ENCODE assay signal across 12 cellular contexts in genomic region chr22:29032014-29032475, GRCh38. TPM values are rescaled to one million over a fixed set of nuclear protein-coding genes. Genes with fewer than 3 reads are reported as not detected.
DNase-seq lines count a peak whose midpoint lies in the region; ATAC-seq and TF ChIP-seq lines count a peak whose summit lies in the region.
"Had no signal": no experiment of that assay in that cellular context is flagged by ENCODE, and none has a peak within 500 bp of the region (broad histone marks: within the 10 kb centered on the region; RNA-seq: fewer than 3 reads in every experiment).

No MANE protein-coding gene starts in this region.

- peaks cover 17% of the 10 kb centered on the region for H3K4me1 Mint-ChIP-seq in activated naive CD4-positive, alpha-beta T cell treated with anti-CD3 and anti-CD28 coated beads for 36 hours (ENCODE audit: low read depth)

- H3K9me3 ChIP-seq in BLaER1 (no peaks in the 10 kb centered on the region), SJSA1 (replicated peaks) (no peaks in the 10 kb centered on the region), parathyroid adenoma (ENCODE audit: control insufficient read depth, low read length) (no peaks in the 10 kb centered on the region)

- H3K4me2 ChIP-seq in BLaER1 (peak overlapping the region; percentile 77), parathyroid adenoma (ENCODE audit: low read length) (peak overlapping the region; percentile 13)

- H3K27ac ChIP-seq in BLaER1 (no peak overlapping the region), SJSA1 (peak overlapping the region; percentile 95), parathyroid adenoma (no peak overlapping the region)

- CTCF ChIA-PET in activated naive CD4-positive, alpha-beta T cell treated with anti-CD3 and anti-CD28 coated beads for 36 hours (lab: Charles Lee): interaction anchor here (0.7 to 1.4 kb wide), 2 partner anchors 8 to 214 kb away, joined by 3 read pairs; no protein-coding TSS in a partner anchor

- H3K4me1 ChIP-seq in BLaER1: peaks cover 23% of the 10 kb centered on the region
- H3K4me1 ChIP-seq in SJSA1 (replicated peaks): peaks cover 31% of the 10 kb centered on the region
- H3K4me1 ChIP-seq in parathyroid adenoma: peaks cover 2% of the 10 kb centered on the region

- H2AFZ ChIP-seq in parathyroid adenoma: no peak overlapping the region

- H3K27ac Mint-ChIP-seq in activated naive CD4-positive, alpha-beta T cell treated with anti-CD3 and anti-CD28 coated beads for 36 hours: no peak overlapping the region
- H3K27ac Mint-ChIP-seq: activated CD8-positive, alpha-beta memory T cell treated with anti-CD3 and anti-CD28 coated beads, Interleukin-2, amount 10 ng/mL, durations not matched to agents 7 days and 5 days had no signal

- ATAC-seq in GM21717 (IDR thresholded peaks at IDR 0.05; ENCODE audit: unreplicated experiment): no peak
- ATAC-seq: activated CD8-positive, alpha-beta memory T cell treated with anti-CD3 and anti-CD28 coated beads, Interleukin-2, amount 10 ng/mL, durations not matched to agents 7 days and 5 days had no signal

- TF ChIP-seq CTCF in fibroblast of villous mesenchyme (IDR thresholded peaks at IDR 0.05; ENCODE audit: insufficient read depth, low read depth, low read length) (peak; percentile 4), parathyroid adenoma (IDR thresholded peaks at IDR 0.05) (no peak)

- H3K27me3 ChIP-seq in BLaER1 (peaks cover 36% of the 10 kb centered on the region), SJSA1 (replicated peaks) (no peaks in the 10 kb centered on the region), parathyroid adenoma (ENCODE audit: control insufficient read depth, insufficient read depth, low read length) (no peaks in the 10 kb centered on the region)

- peaks cover 85% of the 10 kb centered on the region for H4K20me1 ChIP-seq in BLaER1

- no peaks in the 10 kb centered on the region for H3K9me3 Mint-ChIP-seq in activated naive CD4-positive, alpha-beta T cell treated with anti-CD3 and anti-CD28 coated beads for 36 hours
- H3K9me3 Mint-ChIP-seq: natural killer cell had no signal

- H3K4me3 Mint-ChIP-seq in activated naive CD4-positive, alpha-beta T cell treated with anti-CD3 and anti-CD28 coated beads for 36 hours: no peak overlapping the region
- H3K4me3 Mint-ChIP-seq: activated CD8-positive, alpha-beta memory T cell treated with anti-CD3 and anti-CD28 coated beads, Interleukin-2, amount 10 ng/mL, durations not matched to agents 7 days and 5 days had no signal

- no peak overlapping the region for H3K9ac ChIP-seq in BLaER1
- H3K9ac ChIP-seq in parathyroid adenoma: no peak overlapping the region

- no peak for DNase-seq in SJSA1 (ENCODE audit: low read depth in 1 of 2, low spot score in 2 of 2)
- DNase-seq in fibroblast of villous mesenchyme (ENCODE audit: low read depth): no peak
- DNase-seq in SIG-M5 treated with dmso at 0.1 percent for 504 hours (lab: John Stamatoyannopoulos, UW; ENCODE audit: unreplicated experiment): no peak
- DNase-seq in NCI-H748 treated with DMSO at 0.1 percent for 48 hours (lab: John Stamatoyannopoulos, UW): no peak
- DNase-seq in activated naive CD4-positive, alpha-beta T cell treated with anti-CD3 and anti-CD28 coated beads for 36 hours: no peak
- DNase-seq: activated CD8-positive, alpha-beta memory T cell treated with anti-CD3 and anti-CD28 coated beads, Interleukin-2, amount 10 ng/mL, durations not matched to agents 7 days and 5 days; Karpas-422 had no signal

- no peaks in the 10 kb centered on the region for H3K79me2 ChIP-seq in parathyroid adenoma

- intact Hi-C loops in activated naive CD4-positive, alpha-beta T cell treated with anti-CD3 and anti-CD28 coated beads for 36 hours (cut with micrococcal nuclease): no loop called here

- peaks cover 36% of the 10 kb centered on the region for H3K27me3 Mint-ChIP-seq in activated naive CD4-positive, alpha-beta T cell treated with anti-CD3 and anti-CD28 coated beads for 36 hours (ENCODE audit: low read depth)

- H3K4me3 ChIP-seq in BLaER1: no peak overlapping the region
- 0 out of 2 replicates have a peak overlapping the region, but pooled peaks have one; percentile 0 for H3K4me3 ChIP-seq in SJSA1
- H3K4me3 ChIP-seq in fibroblast of villous mesenchyme (ENCODE audit: low read depth, low read length): peak overlapping the region; percentile 10
- no peak overlapping the region for H3K4me3 ChIP-seq in parathyroid adenoma (ENCODE audit: low read depth, low read length)

- peaks cover 2% of the 10 kb centered on the region for H3K36me3 Mint-ChIP-seq in activated naive CD4-positive, alpha-beta T cell treated with anti-CD3 and anti-CD28 coated beads for 36 hours (ENCODE audit: low read depth)
- H3K36me3 Mint-ChIP-seq: activated CD8-positive, alpha-beta memory T cell treated with anti-CD3 and anti-CD28 coated beads, Interleukin-2, amount 10 ng/mL, durations not matched to agents 7 days and 5 days; natural killer cell had no signal

- H3K36me3 ChIP-seq in BLaER1 (no peaks in the 10 kb centered on the region), SJSA1 (no peaks in the 10 kb centered on the region), parathyroid adenoma (ENCODE audit: control insufficient read depth, insufficient read depth, low read length) (no peaks in the 10 kb centered on the region)

RNA-seq across cellular contexts. Expression of gene C22orf31, which starts 29.6 kb away (rescaled TPM):
- not detected in 2 replicates for total RNA-seq in SJSA1 (2014; rRNA removed; shearing (Covaris generic))
- total RNA-seq in fibroblast of villous mesenchyme: not detected in 2 replicates
- total RNA-seq in activated naive CD4-positive, alpha-beta T cell treated with anti-CD3 and anti-CD28 coated beads for 36 hours: not detected
- total RNA-seq: activated CD8-positive, alpha-beta memory T cell treated with anti-CD3 and anti-CD28 coated beads, Interleukin-2, amount 10 ng/mL, durations not matched to agents 7 days and 5 days; dermis blood vessel endothelial cell; natural killer cell had no signal

RNA-seq across cellular contexts. Expression of gene KREMEN1, which starts 40.8 kb away (rescaled TPM):
- 5.9 and 10.1 TPM in 2 replicates for total RNA-seq in SJSA1 (2014; rRNA removed; shearing (Covaris generic))
- total RNA-seq in fibroblast of villous mesenchyme: 2.6 and 3.2 TPM in 2 replicates
- under 1 TPM; 0.17 to 0.35 TPM for total RNA-seq in activated naive CD4-positive, alpha-beta T cell treated with anti-CD3 and anti-CD28 coated beads for 36 hours

Comparison
In these comparisons a context has a peak if more than half of its experiments do, and no peak if none do; other contexts are left out.
1. H3K4me3 ChIP-seq: peak in SJSA1 (single experiment) and fibroblast of villous mesenchyme (single experiment); none in BLaER1 (single experiment) and parathyroid adenoma (single experiment).